In genomic region chr12:124034297-124034696, GRCh38 we compare ENCODE assay signal across 35 cellular contexts.
"Had no signal": no experiment of that assay in that cellular context is flagged by ENCODE, and none has a peak within 500 bp of the region (broad histone marks: within the 10 kb centered on the region; RNA-seq: fewer than 3 reads in every experiment).

No MANE protein-coding gene starts in this region.

- H3K27ac Mint-ChIP-seq: activated CD4-positive, alpha-beta memory T cell treated with anti-CD3 and anti-CD28 coated beads for 36 hours; activated CD4-positive, alpha-beta T cell treated with anti-CD3 and anti-CD28 coated beads for 36 hours; activated CD4-positive, alpha-beta T cell treated with anti-CD3 and anti-CD28 coated beads, Interleukin-2, amount 10 ng/mL, durations not matched to agents 24 days and 14 days; activated CD8-positive, alpha-beta memory T cell treated with anti-CD3 and anti-CD28 coated beads, Interleukin-2, amount 10 ng/mL, durations not matched to agents 7 days and 5 days; activated CD8-positive, alpha-beta T cell treated with anti-CD3 and anti-CD28 coated beads, Interleukin-2, amount 10 ng/mL, durations not matched to agents 7 days and 5 days; activated naive CD8-positive, alpha-beta T cell; activated T-helper 1 cell treated with anti-CD3 and anti-CD28 coated beads, Interleukin-12 subunit alpha, Interleukin-12 subunit beta, Interleukin-2, Interleukin-4 antibody, amounts not matched to agents 30 ng/mL and 10 ng/mL and 1 ng/mL, durations not matched to agents 14 hours and 24 hours and 36 hours; activated T-helper 2 cell treated with anti-CD3 and anti-CD28 coated beads, Interferon-gamma antibody, Interleukin-2, Interleukin-4, amounts not matched to agents 10 μg/mL and 5 μg/mL and 100 μg/mL, durations not matched to agents 14 hours and 24 hours and 36 hours; dendritic cell treated with granulocyte-macrophage colony-stimulating factor and Interleukin-4, amounts not matched to agents 40 ng/mL and 50 ng/mL, for 4 days; endodermal cell; T-helper 17 cell; T-helper 2 cell treated with Interferon-gamma antibody and Interleukin-4, amounts not matched to agents 5 μg/mL and 100 μg/mL, for 36 hours had no signal

- ATAC-seq: activated CD4-positive, alpha-beta T cell treated with anti-CD3 and anti-CD28 coated beads for 36 hours; activated CD8-positive, alpha-beta memory T cell treated with anti-CD3 and anti-CD28 coated beads, Interleukin-2, amount 10 ng/mL, durations not matched to agents 7 days and 5 days; activated CD8-positive, alpha-beta T cell treated with anti-CD3 and anti-CD28 coated beads, Interleukin-2, amount 10 ng/mL, durations not matched to agents 7 days and 5 days; esophagus mucosa; T-helper 17 cell had no signal

- H3K9me3 Mint-ChIP-seq: activated CD4-positive, alpha-beta memory T cell treated with anti-CD3 and anti-CD28 coated beads for 36 hours; activated CD4-positive, alpha-beta T cell treated with anti-CD3 and anti-CD28 coated beads, Interleukin-2, amount 10 ng/mL, durations not matched to agents 24 days and 14 days; activated T-helper 1 cell treated with anti-CD3 and anti-CD28 coated beads, Interleukin-12 subunit alpha, Interleukin-12 subunit beta, Interleukin-2, Interleukin-4 antibody, amounts not matched to agents 30 ng/mL and 10 ng/mL and 1 ng/mL, durations not matched to agents 14 hours and 24 hours and 36 hours; activated T-helper 2 cell treated with anti-CD3 and anti-CD28 coated beads, Interferon-gamma antibody, Interleukin-2, Interleukin-4, amounts not matched to agents 10 μg/mL and 5 μg/mL and 100 μg/mL, durations not matched to agents 14 hours and 24 hours and 36 hours; central memory CD8-positive, alpha-beta T cell; dendritic cell treated with granulocyte-macrophage colony-stimulating factor and Interleukin-4, amounts not matched to agents 40 ng/mL and 50 ng/mL, for 4 days; endodermal cell; T-helper 2 cell treated with Interferon-gamma antibody and Interleukin-4, amounts not matched to agents 5 μg/mL and 100 μg/mL, for 36 hours had no signal

- DNase-seq: activated CD4-positive, alpha-beta memory T cell treated with anti-CD3 and anti-CD28 coated beads for 36 hours; activated CD4-positive, alpha-beta T cell treated with anti-CD3 and anti-CD28 coated beads for 36 hours; activated CD4-positive, alpha-beta T cell treated with anti-CD3 and anti-CD28 coated beads, Interleukin-2, amount 10 ng/mL, durations not matched to agents 24 days and 14 days; activated CD4-positive, CD25-positive, alpha-beta regulatory T cell; activated CD4-positive, CD25-positive, alpha-beta regulatory T cell treated with anti-CD3 and anti-CD28 coated beads, Interleukin-2, amount 50 U/mL, for 72 hours; activated CD8-positive, alpha-beta memory T cell treated with anti-CD3 and anti-CD28 coated beads, Interleukin-2, amount 10 ng/mL, durations not matched to agents 7 days and 5 days; activated CD8-positive, alpha-beta memory T cell treated with anti-CD3 and anti-CD28 coated beads, Interleukin-2, amount 50 U/mL, for 4 hours; activated CD8-positive, alpha-beta T cell treated with anti-CD3 and anti-CD28 coated beads, Interleukin-2, amount 10 ng/mL, durations not matched to agents 7 days and 5 days; activated gamma-delta T cell; activated naive CD4-positive, alpha-beta T cell; activated naive CD4-positive, alpha-beta T cell treated with anti-CD3 and anti-CD28 coated beads, Interleukin-2, amount 50 U/mL, for 16 hours; activated T-cell treated with anti-CD3 and anti-CD28 coated beads, Interleukin-2, amount 50 U/mL, for 1 hour; activated T-cell treated with anti-CD3 and anti-CD28 coated beads, Interleukin-2, amount 50 U/mL, for 48 hours; amniotic stem cell; anterior cingulate cortex; brain microvascular endothelial cell; dorsolateral prefrontal cortex; effector memory CD4-positive, alpha-beta T cell; endodermal cell; foreskin fibroblast; head of caudate nucleus; T-helper 1 cell; T-helper 17 cell; T1000 had no signal

- H3K4me3 ChIP-seq: coronary artery, dorsolateral prefrontal cortex had no signal

- H3K27ac ChIP-seq: brain microvascular endothelial cell, coronary artery, dorsolateral prefrontal cortex had no signal

- H3K4me3 Mint-ChIP-seq: activated CD4-positive, alpha-beta memory T cell treated with anti-CD3 and anti-CD28 coated beads for 36 hours; activated CD4-positive, alpha-beta T cell treated with anti-CD3 and anti-CD28 coated beads for 36 hours; activated CD4-positive, alpha-beta T cell treated with anti-CD3 and anti-CD28 coated beads, Interleukin-2, amount 10 ng/mL, durations not matched to agents 24 days and 14 days; activated CD8-positive, alpha-beta memory T cell treated with anti-CD3 and anti-CD28 coated beads, Interleukin-2, amount 10 ng/mL, durations not matched to agents 7 days and 5 days; activated CD8-positive, alpha-beta T cell treated with anti-CD3 and anti-CD28 coated beads, Interleukin-2, amount 10 ng/mL, durations not matched to agents 7 days and 5 days; activated naive CD8-positive, alpha-beta T cell; activated T-helper 1 cell treated with anti-CD3 and anti-CD28 coated beads, Interleukin-12 subunit alpha, Interleukin-12 subunit beta, Interleukin-2, Interleukin-4 antibody, amounts not matched to agents 30 ng/mL and 10 ng/mL and 1 ng/mL, durations not matched to agents 14 hours and 24 hours and 36 hours; central memory CD8-positive, alpha-beta T cell; dendritic cell treated with granulocyte-macrophage colony-stimulating factor and Interleukin-4, amounts not matched to agents 40 ng/mL and 50 ng/mL, for 4 days; endodermal cell; T-helper 2 cell treated with Interferon-gamma antibody and Interleukin-4, amounts not matched to agents 5 μg/mL and 100 μg/mL, for 36 hours had no signal

- H3K36me3 Mint-ChIP-seq: activated CD4-positive, alpha-beta memory T cell treated with anti-CD3 and anti-CD28 coated beads for 36 hours; activated CD8-positive, alpha-beta memory T cell treated with anti-CD3 and anti-CD28 coated beads, Interleukin-2, amount 10 ng/mL, durations not matched to agents 7 days and 5 days; activated naive CD8-positive, alpha-beta T cell had no signal

- H3K27me3 ChIP-seq: brain microvascular endothelial cell, dorsolateral prefrontal cortex had no signal

- FAIRE-seq: astrocyte, bronchial epithelial cell, frontal cortex had no signal

- H3K4me1 Mint-ChIP-seq: activated CD4-positive, alpha-beta T cell treated with anti-CD3 and anti-CD28 coated beads for 36 hours; activated CD4-positive, alpha-beta T cell treated with anti-CD3 and anti-CD28 coated beads, Interleukin-2, amount 10 ng/mL, durations not matched to agents 24 days and 14 days; activated CD8-positive, alpha-beta memory T cell treated with anti-CD3 and anti-CD28 coated beads, Interleukin-2, amount 10 ng/mL, durations not matched to agents 7 days and 5 days; central memory CD8-positive, alpha-beta T cell had no signal

- H3K36me3 ChIP-seq: brain microvascular endothelial cell had no signal
